1 cellular context compared by ENCODE assay signal in genomic region chr12:103805961-103806360, GRCh38.
TF ChIP-seq lines count a peak whose summit lies in the region.

No MANE protein-coding gene starts in this region.

TF ChIP-seq in H1, 55 proteins besides CTCF, POLR2A, EP300 and RAD21:
- no peak for TF ChIP-seq SUZ12 (IDR thresholded peaks at IDR 0.05; ENCODE audit: low read length)
- no peak for TF ChIP-seq TAF7 (optimal IDR thresholded peaks at IDR 0.05; ENCODE audit: borderline replicate concordance, low read depth, low read length)
- TF ChIP-seq ATF2 (IDR thresholded peaks at IDR 0.05; ENCODE audit: low read length) = no peak
- no peak for TF ChIP-seq CTBP2 (IDR thresholded peaks at IDR 0.05; ENCODE audit: borderline replicate concordance, insufficient read depth, insufficient read length, low read length)
